ENCODE assay signal across 15 cellular contexts in genomic region chr10:17585001-17585400, GRCh38. TPM values are rescaled to one million over a fixed set of nuclear protein-coding genes. Genes with fewer than 3 reads are reported as not detected.
A peak's percentile ranks its signal among the peaks of the same experiment; 100 is the strongest.
DNase-seq lines count a peak whose midpoint lies in the region; ATAC-seq, FAIRE-seq and TF ChIP-seq lines count a peak whose summit lies in the region.
"Had no signal": no experiment of that assay in that cellular context is flagged by ENCODE, and none has a peak within 500 bp of the region (broad histone marks: within the 10 kb centered on the region; RNA-seq: fewer than 3 reads in every experiment).

No MANE protein-coding gene starts in this region.

- 89% methylated on average over 8 of the region's 8 CpGs for WGBS in smooth muscle cell (ENCODE audit: low lambda C conversion rate)

- no peak overlapping the region for H3K27ac ChIP-seq in lower lobe of right lung
- no peak overlapping the region for H3K27ac ChIP-seq in smooth muscle cell (ENCODE audit: low read depth)
- H3K27ac ChIP-seq: cardiac muscle cell, GM23248 had no signal

- no peak overlapping the region for H3K9ac ChIP-seq in smooth muscle cell (ENCODE audit: low read depth)
- H3K9ac ChIP-seq: GM23248 had no signal

- H3K4me2 ChIP-seq in smooth muscle cell: no peak overlapping the region

- peak; percentile 45 for FAIRE-seq in H54 (lab: Jason Lieb, UNC)
- FAIRE-seq: keratinocyte had no signal

- ATAC-seq in GM18909 (IDR thresholded peaks at IDR 0.05; ENCODE audit: poor library complexity, unreplicated experiment): peak; percentile 81
- peak; percentile 63 for ATAC-seq in HG03457 (IDR thresholded peaks at IDR 0.05; ENCODE audit: unreplicated experiment)
- peak; percentile 76 to 86 for ATAC-seq in lower lobe of right lung

- H3K4me1 ChIP-seq in lower lobe of right lung (peaks cover 16% of the 10 kb centered on the region), smooth muscle cell (ENCODE audit: low read depth) (no peaks in the 10 kb centered on the region)

- no peaks in the 10 kb centered on the region for H3K79me2 ChIP-seq in smooth muscle cell (ENCODE audit: low read depth)

- H3K4me3 ChIP-seq in lower lobe of right lung (no peak overlapping the region), smooth muscle cell (no peak overlapping the region)
- H3K4me3 ChIP-seq: cardiac muscle cell, GM23248 had no signal

- DNase-seq in H54 (ENCODE audit: insufficient read length, low spot score) (no peak), lower lobe of right lung (no peak), smooth muscle cell (lab: John Stamatoyannopoulos, UW; ENCODE audit: unreplicated experiment) (no peak), NCI-H146 (lab: John Stamatoyannopoulos, UW) (no peak)
- no peak for DNase-seq in activated naive CD4-positive, alpha-beta T cell (lab: John Stamatoyannopoulos, UW)
- DNase-seq: activated T-cell treated with anti-CD3 and anti-CD28 coated beads, Interleukin-2, amount 50 U/mL, for 24 hours; DND-41; GM23248; KG1; NCI-H526; T-helper 2 cell had no signal

- TF ChIP-seq CTCF in lower lobe of right lung (IDR thresholded peaks at IDR 0.05) (no peak), smooth muscle cell (IDR thresholded peaks at IDR 0.05; ENCODE audit: borderline replicate concordance, insufficient read depth, poor library complexity, severe bottlenecking) (no peak)

- no peaks in the 10 kb centered on the region for H3F3A ChIP-seq in smooth muscle cell (ENCODE audit: low read depth)

- intact Hi-C loops in lower lobe of right lung (cut with DNase I): no loop called here

- H3K36me3 ChIP-seq in lower lobe of right lung: no peaks in the 10 kb centered on the region
- no peaks in the 10 kb centered on the region for H3K36me3 ChIP-seq in smooth muscle cell (ENCODE audit: low read depth)

- H3K27me3 ChIP-seq in lower lobe of right lung (ENCODE audit: low read depth) (no peaks in the 10 kb centered on the region), smooth muscle cell (ENCODE audit: low read depth) (no peaks in the 10 kb centered on the region)
- H3K27me3 ChIP-seq: cardiac muscle cell had no signal

- H4K20me1 ChIP-seq in smooth muscle cell (ENCODE audit: low read depth): no peaks in the 10 kb centered on the region

- TF ChIP-seq POLR2A in H54 (IDR thresholded peaks at IDR 0.05; ENCODE audit: low read depth, low read length): no peak

- H2AFZ ChIP-seq in smooth muscle cell (ENCODE audit: low read depth): no peak overlapping the region
- H2AFZ ChIP-seq: GM23248 had no signal

- no peaks in the 10 kb centered on the region for H3K9me3 ChIP-seq in lower lobe of right lung
- no peaks in the 10 kb centered on the region for H3K9me3 ChIP-seq in smooth muscle cell (replicated peaks; ENCODE audit: low read depth)

RNA-seq across cellular contexts. Expression of gene HACD1, which starts 32.2 kb away (rescaled TPM):
- 20.4 TPM for total RNA-seq in lower lobe of right lung
- 26.4 and 33.8 TPM in 2 replicates for total RNA-seq in smooth muscle cell
- 47.6 and 54.5 TPM in 2 replicates for polyA plus RNA-seq in smooth muscle cell

RNA-seq across cellular contexts. Expression of gene STAM, which starts 59.0 kb away (rescaled TPM):
- total RNA-seq in lower lobe of right lung (30.3 TPM), smooth muscle cell (30.2 and 49.8 TPM in 2 replicates)
- 16.0 and 22.7 TPM in 2 replicates for polyA plus RNA-seq in smooth muscle cell
